ENCODE assay signal across 9 cellular contexts in the genomic region with DNA sequence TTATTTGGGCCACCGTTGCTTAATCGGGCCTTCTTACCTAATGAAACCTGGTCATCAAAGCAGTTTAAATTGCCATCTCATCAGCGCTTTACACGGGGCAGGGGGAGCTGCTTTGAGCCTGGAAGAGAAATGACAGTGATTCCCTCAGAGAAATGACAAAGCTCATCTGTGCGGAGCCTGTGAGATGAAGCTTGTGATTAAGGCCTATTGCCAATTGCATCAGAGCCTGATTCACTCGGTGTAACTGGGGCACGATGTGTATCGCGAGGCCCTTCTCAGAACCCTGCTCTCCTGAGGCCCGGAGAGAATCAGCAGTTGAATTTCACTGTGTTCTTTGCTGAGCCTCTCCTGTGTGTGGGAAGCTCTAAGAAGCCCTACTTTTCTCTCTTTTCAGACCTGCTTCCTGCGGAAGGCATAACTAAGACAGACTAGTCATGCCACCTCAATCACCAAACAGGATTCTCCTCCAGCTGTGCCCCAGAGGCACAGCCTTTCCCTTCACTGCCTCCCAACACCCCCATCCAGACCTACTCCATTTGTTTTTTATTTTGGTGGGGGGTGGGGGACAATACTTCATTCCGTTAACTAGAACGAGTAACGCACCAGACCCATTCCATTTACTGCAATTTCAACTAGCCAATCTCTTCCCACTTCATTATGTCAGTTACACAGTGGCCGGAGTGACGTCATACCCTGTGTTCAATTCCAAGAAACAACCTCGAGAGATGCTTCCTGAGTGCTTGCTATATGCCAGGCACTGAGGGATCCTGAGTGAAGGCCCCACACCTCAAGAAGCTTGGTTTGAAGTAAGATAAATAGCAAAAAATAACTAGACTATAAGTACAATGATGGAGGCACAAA. TPM values are rescaled to one million over a fixed set of nuclear protein-coding genes. Genes with fewer than 3 reads are reported as not detected.
DNase-seq lines count a peak whose midpoint lies in the region; ATAC-seq and TF ChIP-seq lines count a peak whose summit lies in the region.
"Had no signal": no experiment of that assay in that cellular context is flagged by ENCODE, and none has a peak within 500 bp of the region (broad histone marks: within the 10 kb centered on the region; RNA-seq: fewer than 3 reads in every experiment).

No MANE protein-coding gene starts in this region.

- H2AK5ac ChIP-seq in mesendoderm (ENCODE audit: low read length) = no peak overlapping the region

- no peak for TF ChIP-seq EP300 in transverse colon (IDR thresholded peaks at IDR 0.05; ENCODE audit: low read depth)

- H3K4me1 Mint-ChIP-seq in activated naive CD8-positive, alpha-beta T cell treated with anti-CD3 and anti-CD28 coated beads, Interleukin-2, amount 50 U/mL, for 24 hours = no peaks in the 10 kb centered on the region
- no peaks in the 10 kb centered on the region for H3K4me1 Mint-ChIP-seq in activated naive CD8-positive, alpha-beta T cell treated with anti-CD3 and anti-CD28 coated beads for 36 hours
- peaks cover 27% of the 10 kb centered on the region for H3K4me1 Mint-ChIP-seq in dendritic cell treated with granulocyte-macrophage colony-stimulating factor and Interleukin-4, amounts not matched to agents 40 ng/mL and 50 ng/mL, for 4 days (ENCODE audit: low read depth)

- H3K9me3 Mint-ChIP-seq in activated naive CD8-positive, alpha-beta T cell treated with anti-CD3 and anti-CD28 coated beads, Interleukin-2, amount 50 U/mL, for 24 hours = no peaks in the 10 kb centered on the region
- no peaks in the 10 kb centered on the region for H3K9me3 Mint-ChIP-seq in activated naive CD8-positive, alpha-beta T cell treated with anti-CD3 and anti-CD28 coated beads for 36 hours
- H3K9me3 Mint-ChIP-seq in dendritic cell treated with granulocyte-macrophage colony-stimulating factor and Interleukin-4, amounts not matched to agents 40 ng/mL and 50 ng/mL, for 4 days = no peaks in the 10 kb centered on the region

- no peak for DNase-seq in activated naive CD8-positive, alpha-beta T cell treated with anti-CD3 and anti-CD28 coated beads, Interleukin-2, amount 50 U/mL, for 24 hours
- DNase-seq in activated naive CD8-positive, alpha-beta T cell treated with anti-CD3 and anti-CD28 coated beads for 36 hours = no peak
- no peak for DNase-seq in mesendoderm
- DNase-seq in transverse colon = no peak
- no peak for DNase-seq in MG63
- DNase-seq: NCI-H82 had no signal

- H3K4me3 Mint-ChIP-seq in activated naive CD8-positive, alpha-beta T cell treated with anti-CD3 and anti-CD28 coated beads, Interleukin-2, amount 50 U/mL, for 24 hours = no peak overlapping the region
- H3K4me3 Mint-ChIP-seq in activated naive CD8-positive, alpha-beta T cell treated with anti-CD3 and anti-CD28 coated beads for 36 hours = no peak overlapping the region
- no peak overlapping the region for H3K4me3 Mint-ChIP-seq in dendritic cell treated with granulocyte-macrophage colony-stimulating factor and Interleukin-4, amounts not matched to agents 40 ng/mL and 50 ng/mL, for 4 days

- no peaks in the 10 kb centered on the region for H3K27me3 Mint-ChIP-seq in activated naive CD8-positive, alpha-beta T cell treated with anti-CD3 and anti-CD28 coated beads, Interleukin-2, amount 50 U/mL, for 24 hours
- no peaks in the 10 kb centered on the region for H3K27me3 Mint-ChIP-seq in activated naive CD8-positive, alpha-beta T cell treated with anti-CD3 and anti-CD28 coated beads for 36 hours
- H3K27me3 Mint-ChIP-seq in dendritic cell treated with granulocyte-macrophage colony-stimulating factor and Interleukin-4, amounts not matched to agents 40 ng/mL and 50 ng/mL, for 4 days = no peaks in the 10 kb centered on the region

- H2BK5ac ChIP-seq in mesendoderm (ENCODE audit: low read length) = no peak overlapping the region

- no peaks in the 10 kb centered on the region for H3K79me2 ChIP-seq in mesendoderm (ENCODE audit: control insufficient read depth, insufficient read depth, low read length)

- H3K79me1 ChIP-seq in mesendoderm (ENCODE audit: low read length) = no peaks in the 10 kb centered on the region

- no peak overlapping the region for H2BK15ac ChIP-seq in mesendoderm (replicated peaks; ENCODE audit: low read depth)

- H3K27ac ChIP-seq in mesendoderm (ENCODE audit: low read depth, low read length) (no peak overlapping the region), transverse colon (peak overlapping the region in 3 of 4 donors; percentile 14 to 28 (median 22))

- H3K36me3 Mint-ChIP-seq in activated naive CD8-positive, alpha-beta T cell treated with anti-CD3 and anti-CD28 coated beads, Interleukin-2, amount 50 U/mL, for 24 hours (ENCODE audit: low read depth) = no peaks in the 10 kb centered on the region
- H3K36me3 Mint-ChIP-seq in activated naive CD8-positive, alpha-beta T cell treated with anti-CD3 and anti-CD28 coated beads for 36 hours = no peaks in the 10 kb centered on the region
- H3K36me3 Mint-ChIP-seq in dendritic cell treated with granulocyte-macrophage colony-stimulating factor and Interleukin-4, amounts not matched to agents 40 ng/mL and 50 ng/mL, for 4 days (ENCODE audit: low read depth) = no peaks in the 10 kb centered on the region

- WGBS in mesendoderm (ENCODE audit: extremely low coverage, insufficient coverage, low lambda C conversion rate) = no CpG with 5 or more reads among the region's 17 CpGs
- 61 to 89% methylated on average over 3 to 17 of the region's 17 CpGs for WGBS in transverse colon (ENCODE audit: low coverage in 1 of 2), 2 donors

- no peaks in the 10 kb centered on the region for H3K4me1 ChIP-seq in mesendoderm (ENCODE audit: control insufficient read depth, low read depth, low read length)
- no peaks in the 10 kb centered on the region for H3K4me1 ChIP-seq in transverse colon

- no peak overlapping the region for H3K9ac ChIP-seq in mesendoderm (ENCODE audit: low read length)

- H3K27me3 ChIP-seq in mesendoderm (ENCODE audit: insufficient read depth, low read length, poor library complexity) (no peaks in the 10 kb centered on the region), transverse colon (no peaks in the 10 kb centered on the region), MG63 (no peaks in the 10 kb centered on the region)

- no peak for TF ChIP-seq CTCF in transverse colon (IDR thresholded peaks at IDR 0.05)

- no peak overlapping the region for H2BK120ac ChIP-seq in mesendoderm (ENCODE audit: low read depth, low read length)

- H3K4me3 ChIP-seq in mesendoderm (ENCODE audit: low read length) (no peak overlapping the region), transverse colon (no peak overlapping the region), MG63 (no peak overlapping the region)

- H3K36me3 ChIP-seq in mesendoderm (ENCODE audit: control insufficient read depth, insufficient read depth, low read length) = no peaks in the 10 kb centered on the region
- no peaks in the 10 kb centered on the region for H3K36me3 ChIP-seq in transverse colon
- H3K36me3 ChIP-seq in MG63 = no peaks in the 10 kb centered on the region

- no peak overlapping the region for H3K4me2 ChIP-seq in mesendoderm (ENCODE audit: low read length)

- no peaks in the 10 kb centered on the region for H3K9me3 ChIP-seq in transverse colon
- H3K9me3 ChIP-seq in MG63 = no peaks in the 10 kb centered on the region

- H3K27ac Mint-ChIP-seq in activated naive CD8-positive, alpha-beta T cell treated with anti-CD3 and anti-CD28 coated beads, Interleukin-2, amount 50 U/mL, for 24 hours = no peak overlapping the region
- no peak overlapping the region for H3K27ac Mint-ChIP-seq in activated naive CD8-positive, alpha-beta T cell treated with anti-CD3 and anti-CD28 coated beads for 36 hours
- H3K27ac Mint-ChIP-seq in dendritic cell treated with granulocyte-macrophage colony-stimulating factor and Interleukin-4, amounts not matched to agents 40 ng/mL and 50 ng/mL, for 4 days = peak overlapping the region; percentile 4

- H4K5ac ChIP-seq in mesendoderm (ENCODE audit: low read length) = no peak overlapping the region

- intact Hi-C loops in dendritic cell treated with granulocyte-macrophage colony-stimulating factor and Interleukin-4, amounts not matched to agents 40 ng/mL and 50 ng/mL, for 4 days (cut with micrococcal nuclease) = no loop called here
- intact Hi-C loops in transverse colon (cut with DNase I; ENCODE audit: low total_unique reads) = no loop called here

- peak; percentile 15 for ATAC-seq in activated naive CD8-positive, alpha-beta T cell treated with anti-CD3 and anti-CD28 coated beads, Interleukin-2, amount 50 U/mL, for 24 hours
- ATAC-seq in GM21360 (IDR thresholded peaks at IDR 0.05; ENCODE audit: unreplicated experiment) = no peak
- ATAC-seq in GM19023 (IDR thresholded peaks at IDR 0.05; ENCODE audit: unreplicated experiment) = no peak

- H4K8ac ChIP-seq in mesendoderm (ENCODE audit: low read depth, low read length) = no peak overlapping the region

- peak overlapping the region; percentile 25 for H3K56ac ChIP-seq in mesendoderm (ENCODE audit: low read length)

- no peak overlapping the region for H3K23ac ChIP-seq in mesendoderm (ENCODE audit: low read length)

- in situ Hi-C loops in transverse colon (cut with MboI; ENCODE audit: low pct_ligation_motif_present in 1 of 4, low pct_unique_long_range_greater_than_20kb in 1 of 4, low sequenced_read_pairs in 3 of 4) = loop anchor here in 1 of 4 donors (25.0 kb wide), 1 partner anchor 218 kb away; a partner anchor contains a TSS

- no peak for TF ChIP-seq POLR2A in transverse colon (IDR thresholded peaks at IDR 0.05)

- no peak overlapping the region for H3K18ac ChIP-seq in mesendoderm (ENCODE audit: low read length)

- H3K4ac ChIP-seq in mesendoderm (ENCODE audit: low read depth, low read length) = no peak overlapping the region

RNA-seq across cellular contexts. Expression of a gene that starts 8.9 kb away (rescaled TPM):
- total RNA-seq in activated naive CD8-positive, alpha-beta T cell treated with anti-CD3 and anti-CD28 coated beads for 36 hours = 10 to 100 TPM; 16.2 to 18.3 TPM
- 35.5 TPM for polyA plus RNA-seq in mesendoderm (2013, experiment 1 of 2)
- 34.9 TPM for polyA plus RNA-seq in mesendoderm (2013, experiment 2 of 2)
- total RNA-seq in transverse colon = 10 to 100 TPM; 15.1 to 45.9 (median 27.8) TPM
- total RNA-seq in MG63 (2014; rRNA removed; shearing (Covaris generic); ENCODE audit: low replicate concordance) = 7.7 and 8.6 TPM in 2 replicates
